Comparison of ENCODE assay signal across 12 cellular contexts in genomic region chr20:20480689-20481088, GRCh38.
A peak's percentile ranks its signal among the peaks of the same experiment; 100 is the strongest.
DNase-seq lines count a peak whose midpoint lies in the region; ATAC-seq and TF ChIP-seq lines count a peak whose summit lies in the region.
"Had no signal": no experiment of that assay in that cellular context is flagged by ENCODE, and none has a peak within 500 bp of the region (broad histone marks: within the 10 kb centered on the region; RNA-seq: fewer than 3 reads in every experiment).

No MANE protein-coding gene starts in this region.

- CTCF ChIA-PET in AG04449 (lab: Yijun Ruan, JAX): no interaction called here

- POLR2A ChIA-PET in AG04449 (lab: Yijun Ruan, JAX): no interaction called here

- H3K36me3 Mint-ChIP-seq in activated naive CD8-positive, alpha-beta T cell treated with anti-CD3 and anti-CD28 coated beads for 36 hours: peaks cover 22% of the 10 kb centered on the region

- H3K4me3 ChIP-seq in AG04449 (ENCODE audit: low read depth, low read length): no peak overlapping the region
- H3K4me3 ChIP-seq: pancreas had no signal

- no peak overlapping the region for H3K4me3 Mint-ChIP-seq in activated naive CD8-positive, alpha-beta T cell treated with anti-CD3 and anti-CD28 coated beads for 36 hours
- H3K4me3 Mint-ChIP-seq: activated naive CD8-positive, alpha-beta T cell treated with anti-CD3 and anti-CD28 coated beads, Interleukin-2, amount 10 ng/mL, durations not matched to agents 7 days and 5 days; CD4-positive, alpha-beta memory T cell had no signal

- H3K27ac Mint-ChIP-seq in activated naive CD8-positive, alpha-beta T cell treated with anti-CD3 and anti-CD28 coated beads for 36 hours: peak overlapping the region; percentile 73
- H3K27ac Mint-ChIP-seq: activated naive CD8-positive, alpha-beta T cell treated with anti-CD3 and anti-CD28 coated beads, Interleukin-2, amount 10 ng/mL, durations not matched to agents 7 days and 5 days; CD4-positive, alpha-beta memory T cell had no signal

- peaks cover 20% of the 10 kb centered on the region for H3K4me1 Mint-ChIP-seq in activated naive CD8-positive, alpha-beta T cell treated with anti-CD3 and anti-CD28 coated beads for 36 hours

- no peak for TF ChIP-seq CTCF in AG04449 (IDR thresholded peaks at IDR 0.05; ENCODE audit: insufficient read depth, low read length, missing control alignments)

- H3K27me3 Mint-ChIP-seq in activated naive CD8-positive, alpha-beta T cell treated with anti-CD3 and anti-CD28 coated beads for 36 hours: no peaks in the 10 kb centered on the region
- H3K27me3 Mint-ChIP-seq: activated naive CD8-positive, alpha-beta T cell treated with anti-CD3 and anti-CD28 coated beads, Interleukin-2, amount 10 ng/mL, durations not matched to agents 7 days and 5 days; CD4-positive, alpha-beta memory T cell had no signal

- peak; percentile 37 for DNase-seq in AG04449 (ENCODE audit: low read depth, low spot score)
- DNase-seq in HCEC 1CT: peak; percentile 89
- DNase-seq in activated naive CD8-positive, alpha-beta T cell treated with anti-CD3 and anti-CD28 coated beads for 36 hours: no peak
- DNase-seq in iris pigment epithelial cell (ENCODE audit: low read depth): peak; percentile 94
- no peak for DNase-seq in SK-N-DZ (ENCODE audit: low spot score)
- DNase-seq: activated naive CD8-positive, alpha-beta T cell treated with anti-CD3 and anti-CD28 coated beads, Interleukin-2, amount 10 ng/mL, durations not matched to agents 7 days and 5 days; CD4-positive, alpha-beta memory T cell; left ventricle myocardium superior; pancreas had no signal

- ATAC-seq in HG02973 (IDR thresholded peaks at IDR 0.05; ENCODE audit: unreplicated experiment) (no peak), HG02884 (IDR thresholded peaks at IDR 0.05; ENCODE audit: unreplicated experiment) (no peak), HG03520 (IDR thresholded peaks at IDR 0.05; ENCODE audit: unreplicated experiment) (no peak)
- ATAC-seq: left ventricle myocardium superior had no signal

- no peaks in the 10 kb centered on the region for H3K9me3 Mint-ChIP-seq in activated naive CD8-positive, alpha-beta T cell treated with anti-CD3 and anti-CD28 coated beads for 36 hours
- H3K9me3 Mint-ChIP-seq: activated naive CD8-positive, alpha-beta T cell treated with anti-CD3 and anti-CD28 coated beads, Interleukin-2, amount 10 ng/mL, durations not matched to agents 7 days and 5 days; CD4-positive, alpha-beta memory T cell had no signal

Comparison
In these comparisons a context has a peak if more than half of its experiments do, and no peak if none do; other contexts are left out.
1. DNase-seq: peak in AG04449 (single experiment), HCEC 1CT (single experiment) and iris pigment epithelial cell (single experiment); none in activated naive CD8-positive, alpha-beta T cell treated with anti-CD3 and anti-CD28 coated beads for 36 hours (single experiment) and SK-N-DZ (single experiment).